In the genomic region with DNA sequence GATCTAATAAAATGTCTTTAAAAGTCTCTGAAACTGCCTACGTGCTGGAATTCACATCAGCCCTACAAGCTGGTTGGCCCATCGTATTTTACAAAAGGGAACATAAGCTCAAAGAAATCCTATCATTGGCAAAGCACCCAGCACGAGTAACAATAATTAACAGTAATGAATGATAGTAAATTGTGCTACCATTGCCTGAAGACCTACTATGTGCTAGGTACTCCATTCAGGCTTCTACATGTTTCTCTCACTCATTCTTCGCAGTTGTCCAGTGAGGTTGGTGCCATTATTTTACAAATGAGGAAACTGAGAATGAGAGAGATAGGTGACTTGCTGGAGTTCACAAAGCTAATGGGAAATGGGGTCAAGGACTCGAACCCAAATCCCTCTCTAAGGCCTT, we compare ENCODE assay signal across 23 cellular contexts. TPM values are rescaled to one million over a fixed set of nuclear protein-coding genes. Genes with fewer than 3 reads are reported as not detected.
DNase-seq lines count a peak whose midpoint lies in the region; ATAC-seq, FAIRE-seq and TF ChIP-seq lines count a peak whose summit lies in the region.
"Had no signal": no experiment of that assay in that cellular context is flagged by ENCODE, and none has a peak within 500 bp of the region (broad histone marks: within the 10 kb centered on the region; RNA-seq: fewer than 3 reads in every experiment).

No MANE protein-coding gene starts in this region.

- no peak for TF ChIP-seq EP300 in K562 (IDR thresholded peaks at IDR 0.05; ENCODE audit: low read length)

- POLR2A ChIA-PET in activated CD4-positive, alpha-beta T cell treated with anti-CD3 and anti-CD28 coated beads, Interleukin-2, amount 10 ng/mL, durations not matched to agents 7 days and 5 days (lab: Charles Lee) = no interaction called here
- POLR2A ChIA-PET in CD4-positive, alpha-beta T cell (lab: Charles Lee) = interaction anchor here (0.8 kb wide), 1 partner anchor 10 kb away, joined by 4 read pairs; no protein-coding TSS in a partner anchor
- POLR2A ChIA-PET in K562 (lab: Yijun Ruan, JAX) = interaction anchor here (0.5 kb wide), 1 partner anchor 21 kb away, joined by 4 read pairs; no protein-coding TSS in a partner anchor

- peaks cover 26% of the 10 kb centered on the region for H3K4me1 Mint-ChIP-seq in activated CD4-positive, alpha-beta T cell treated with anti-CD3 and anti-CD28 coated beads, Interleukin-2, amount 10 ng/mL, durations not matched to agents 7 days and 5 days
- H3K4me1 Mint-ChIP-seq in CD4-positive, alpha-beta T cell (ENCODE audit: low read depth) = peaks cover 60% of the 10 kb centered on the region

- H3K27me3 ChIP-seq in CD4-positive, alpha-beta T cell (ENCODE audit: control insufficient read depth, insufficient read depth, low read length) = peaks cover 1% of the 10 kb centered on the region
- H3K27me3 ChIP-seq in K562 (ENCODE audit: control insufficient read depth in 2 of 2, insufficient read depth in 2 of 2, low read length in 2 of 2) = peaks cover 47 to 91% of the 10 kb centered on the region in 2 experiments
- H3K27me3 ChIP-seq: BE2C; BLaER1 treated with 17β-estradiol and CSF1 and Interleukin-3, amounts not matched to agents 10 nM and 100 nM had no signal

- BruUV-seq in K562 (replicated peaks; lab: Mats Ljungman, UMichigan) = no TSS peak

- CTCF ChIA-PET in activated CD4-positive, alpha-beta T cell treated with anti-CD3 and anti-CD28 coated beads, Interleukin-2, amount 10 ng/mL, durations not matched to agents 7 days and 5 days (lab: Charles Lee) = interaction anchor here (0.9 to 1.3 kb wide), 3 partner anchors 10 to 79 kb away, joined by 3 read pairs; no protein-coding TSS in a partner anchor
- CTCF ChIA-PET in CD4-positive, alpha-beta T cell (lab: Charles Lee) = no interaction called here
- CTCF ChIA-PET in K562 (lab: Yijun Ruan, JAX; ENCODE audit: low intra/inter-chr PET ratio) = no interaction called here

- H3K27me3 Mint-ChIP-seq in activated CD4-positive, alpha-beta T cell treated with anti-CD3 and anti-CD28 coated beads, Interleukin-2, amount 10 ng/mL, durations not matched to agents 7 days and 5 days = peaks cover 7% of the 10 kb centered on the region
- peaks cover 20% of the 10 kb centered on the region for H3K27me3 Mint-ChIP-seq in CD4-positive, alpha-beta T cell

- H3K4me3 ChIP-seq in K562 = no peak overlapping the region
- H3K4me3 ChIP-seq: BLaER1 treated with 17β-estradiol and CSF1 and Interleukin-3, amounts not matched to agents 10 nM and 100 nM had no signal

- WGBS in K562 (ENCODE audit: insufficient coverage, low coverage, missing lambda C conversion rate) = 0% methylated on average over 5 of the region's 5 CpGs

- intact Hi-C loops in CD4-positive, alpha-beta T cell (cut with DNase I, micrococcal nuclease) = no loop called here
- intact Hi-C loops in K562 (cut with micrococcal nuclease) = no loop called here

- H3K79me2 ChIP-seq in K562 (ENCODE audit: control insufficient read depth, insufficient read depth, low read length) = no peaks in the 10 kb centered on the region

- TF ChIP-seq RAD21 in K562 (CRISPR knock-in tag; conservative IDR thresholded peaks at IDR 0.05 in 1 of 2, IDR thresholded peaks at IDR 0.05 in 1 of 2) = no peak

- no peak overlapping the region for H3K4me2 ChIP-seq in K562 (ENCODE audit: insufficient read depth, low read length)
- H3K4me2 ChIP-seq: BLaER1 treated with 17β-estradiol and CSF1 and Interleukin-3, amounts not matched to agents 10 nM and 100 nM had no signal

- no peak for FAIRE-seq in K562 (lab: Jason Lieb, UNC)
- FAIRE-seq: A204.1, GM12891, GM18507, H54 had no signal

- no peak for DNase-seq in activated CD4-positive, alpha-beta T cell treated with anti-CD3 and anti-CD28 coated beads, Interleukin-2, amount 10 ng/mL, durations not matched to agents 7 days and 5 days
- DNase-seq in activated CD4-positive, alpha-beta T cell treated with anti-CD3 and anti-CD28 coated beads for 1 hour = no peak
- DNase-seq in CD4-positive, alpha-beta T cell = no peak
- DNase-seq in K562 (ENCODE audit: extremely low read depth in 1 of 4, low spot score in 3 of 4) = no peak
- DNase-seq in ecto neural progenitor cell (ENCODE audit: low spot score) = no peak
- DNase-seq: AML-193; BE2C; Calu3; CD4-positive, alpha-beta memory T cell; COR-L47; DMS53; DMS79 treated with DMSO at 0.1 percent for 48 hours; GF-D8; GOT3; HCEC 1CT had no signal

- in situ Hi-C loops in K562 (cut with MboI) = no loop called here

- no peak for TF ChIP-seq CTCF in CD4-positive, alpha-beta T cell (IDR thresholded peaks at IDR 0.05)
- TF ChIP-seq CTCF in K562 (IDR thresholded peaks at IDR 0.05 in 2 of 3, conservative IDR thresholded peaks at IDR 0.05 in 1 of 3; ENCODE audit: insufficient read depth in 2 of 3, low read depth in 1 of 3, low read length in 3 of 3) = no peak

- H3K4me3 Mint-ChIP-seq in activated CD4-positive, alpha-beta T cell treated with anti-CD3 and anti-CD28 coated beads, Interleukin-2, amount 10 ng/mL, durations not matched to agents 7 days and 5 days = no peak overlapping the region
- H3K4me3 Mint-ChIP-seq in CD4-positive, alpha-beta T cell = no peak overlapping the region
- H3K4me3 Mint-ChIP-seq: CD14-positive monocyte; CD4-positive, alpha-beta memory T cell had no signal

- no peak for ATAC-seq in CD4-positive, alpha-beta T cell (ENCODE audit: poor library complexity)
- no peak for ATAC-seq in K562
- no peak for ATAC-seq in GM21529 (IDR thresholded peaks at IDR 0.05; ENCODE audit: unreplicated experiment)

- no peaks in the 10 kb centered on the region for H4K20me1 ChIP-seq in K562 (replicated peaks; ENCODE audit: control insufficient read depth, insufficient read depth, low read length)
- H4K20me1 ChIP-seq: BLaER1 treated with 17β-estradiol and CSF1 and Interleukin-3, amounts not matched to agents 10 nM and 100 nM had no signal

- H3K9me3 ChIP-seq in CD4-positive, alpha-beta T cell (ENCODE audit: control insufficient read depth, low read length) = no peaks in the 10 kb centered on the region
- H3K9me3 ChIP-seq in K562 (replicated peaks; ENCODE audit: control insufficient read depth, insufficient read depth, low read depth, low read length) = no peaks in the 10 kb centered on the region
- H3K9me3 ChIP-seq: BE2C; BLaER1 treated with 17β-estradiol and CSF1 and Interleukin-3, amounts not matched to agents 10 nM and 100 nM had no signal

- no peaks in the 10 kb centered on the region for H3K9me1 ChIP-seq in K562 (ENCODE audit: control insufficient read depth, insufficient read depth, low read length)

- H3K9me3 Mint-ChIP-seq in activated CD4-positive, alpha-beta T cell treated with anti-CD3 and anti-CD28 coated beads, Interleukin-2, amount 10 ng/mL, durations not matched to agents 7 days and 5 days = no peaks in the 10 kb centered on the region
- no peaks in the 10 kb centered on the region for H3K9me3 Mint-ChIP-seq in CD4-positive, alpha-beta T cell
- H3K9me3 Mint-ChIP-seq: CD14-positive monocyte; CD4-positive, alpha-beta memory T cell had no signal

- TF ChIP-seq POLR2A in K562 (conservative IDR thresholded peaks at IDR 0.05) = no peak

- no peak overlapping the region for H3K9ac ChIP-seq in K562 (ENCODE audit: insufficient read depth in 1 of 2, low read depth in 2 of 2, low read length in 2 of 2)
- H3K9ac ChIP-seq: BLaER1 treated with 17β-estradiol and CSF1 and Interleukin-3, amounts not matched to agents 10 nM and 100 nM had no signal

- H3K36me3 ChIP-seq in K562 (ENCODE audit: control insufficient read depth, insufficient read depth, low read length) = no peaks in the 10 kb centered on the region
- H3K36me3 ChIP-seq: BE2C; BLaER1 treated with 17β-estradiol and CSF1 and Interleukin-3, amounts not matched to agents 10 nM and 100 nM had no signal

- H3K4me1 ChIP-seq in K562 (replicated peaks in 1 of 2; ENCODE audit: control insufficient read depth in 2 of 2, insufficient read depth in 2 of 2, low read length in 2 of 2) = no peaks in the 10 kb centered on the region; a peak in 1 of 5 replicates
- H3K4me1 ChIP-seq: BE2C had no signal

- H2AFZ ChIP-seq in K562 (ENCODE audit: low read depth, low read length) = no peak overlapping the region

- H3K27ac Mint-ChIP-seq in activated CD4-positive, alpha-beta T cell treated with anti-CD3 and anti-CD28 coated beads, Interleukin-2, amount 10 ng/mL, durations not matched to agents 7 days and 5 days = peak overlapping the region; percentile 21
- H3K27ac Mint-ChIP-seq in CD4-positive, alpha-beta T cell = peak overlapping the region; percentile 24

- H3K36me3 Mint-ChIP-seq in activated CD4-positive, alpha-beta T cell treated with anti-CD3 and anti-CD28 coated beads, Interleukin-2, amount 10 ng/mL, durations not matched to agents 7 days and 5 days (ENCODE audit: low read depth) = no peaks in the 10 kb centered on the region
- H3K36me3 Mint-ChIP-seq in CD4-positive, alpha-beta T cell (ENCODE audit: low read depth) = no peaks in the 10 kb centered on the region
- H3K36me3 Mint-ChIP-seq: CD14-positive monocyte; CD4-positive, alpha-beta memory T cell had no signal

- H3K27ac ChIP-seq in CD4-positive, alpha-beta T cell (ENCODE audit: low read depth, low read length) = no peak overlapping the region
- no peak overlapping the region for H3K27ac ChIP-seq in K562 (ENCODE audit: extremely low read depth, low read depth, low read length)
- H3K27ac ChIP-seq: 22Rv1; BLaER1 treated with 17β-estradiol and CSF1 and Interleukin-3, amounts not matched to agents 10 nM and 100 nM had no signal

TF ChIP-seq in K562, 482 proteins besides CTCF, POLR2A, EP300 and RAD21:
- TF ChIP-seq ZKSCAN1 (IDR thresholded peaks at IDR 0.05; ENCODE audit: low read depth, low read length) = peak; percentile 92
- TF ChIP-seq ZC3H4 (CRISPR knock-in tag; IDR thresholded peaks at IDR 0.05; ENCODE audit: borderline replicate concordance) = no peak

RNA-seq across cellular contexts. Expression of gene EPHB3, which starts 7.1 kb away (rescaled TPM):
- total RNA-seq in activated CD4-positive, alpha-beta T cell treated with anti-CD3 and anti-CD28 coated beads, Interleukin-2, amount 10 ng/mL, durations not matched to agents 7 days and 5 days = under 1 TPM; 0.12 to 0.22 TPM
- under 1 TPM; 0.19 to 0.22 TPM for total RNA-seq in CD4-positive, alpha-beta T cell
- not detected in 2 replicates for total RNA-seq in K562 (2011; cell fraction: chromatin; rRNA removed; ENCODE audit: low replicate concordance)
- not detected in 2 replicates for total RNA-seq in K562 (2011; cell fraction: nucleolus; rRNA removed)
- not detected in 2 replicates for total RNA-seq in K562 (2011; cell fraction: nucleoplasm; rRNA removed)
- total RNA-seq in K562 (2014; rRNA removed) = not detected in 2 replicates
- not detected in 2 replicates for total RNA-seq in K562 (2014; rRNA removed; fragmentation: Illumina TruSeq; extraction: Trizol)
- not detected in 2 replicates for total RNA-seq in K562 (2015; rRNA removed; fragmentation: Illumina TruSeq; extraction: Trizol)
- total RNA-seq in K562 (2021) = 0.04 TPM in 1 of 2 replicates, not detected in the other
- polyA plus RNA-seq in K562 (2011; rRNA removed) = not detected in 2 replicates
- not detected in 2 replicates for polyA plus RNA-seq in K562 (2011; cell fraction: cytosol; rRNA removed)
- not detected in 2 replicates for polyA plus RNA-seq in K562 (2011; cell fraction: nucleus; rRNA removed)
- not detected in 2 replicates for polyA plus RNA-seq in K562 (2012)
- not detected in 2 replicates for polyA plus RNA-seq in K562 (2014; fragmentation: Illumina TruSeq; extraction: Trizol)
- polyA plus RNA-seq in K562 (2014; fragmentation: Nextera tagmentation; extraction: Ambion mirVana) = not detected
- not detected in 2 replicates for polyA plus RNA-seq in K562 (2014; rRNA removed)
- polyA minus RNA-seq in K562 (2011; rRNA and poly(A)+ RNA removed) = not detected in 2 replicates
- not detected in 2 replicates for polyA minus RNA-seq in K562 (2011; cell fraction: cytosol; rRNA and poly(A)+ RNA removed)
- not detected in 2 replicates for polyA minus RNA-seq in K562 (2011; cell fraction: nucleus; rRNA and poly(A)+ RNA removed)
